In the genomic region with DNA sequence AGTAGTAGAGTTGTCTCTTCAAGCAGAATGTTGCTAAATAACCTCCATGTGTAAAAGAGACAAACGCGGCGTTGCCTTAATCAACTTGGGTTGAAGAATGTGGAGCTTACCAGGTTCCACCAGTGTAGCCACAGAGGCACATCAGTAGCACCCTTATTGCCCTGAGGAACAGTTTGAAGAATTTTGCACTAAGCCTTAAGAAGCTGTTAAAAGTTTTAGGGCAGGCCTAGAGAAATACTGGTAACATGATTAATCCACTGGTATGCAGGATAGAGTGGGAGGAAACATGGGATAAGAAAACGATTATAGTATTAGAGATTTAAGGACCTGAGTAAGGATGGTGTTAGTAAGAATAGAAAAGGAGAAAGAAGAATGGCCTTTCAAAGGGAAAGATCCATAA, we compare ENCODE assay signal across 1 cellular context.
TF ChIP-seq lines count a peak whose summit lies in the region.

No MANE protein-coding gene starts in this region.

TF ChIP-seq in GM12878, 131 proteins besides CTCF, POLR2A, EP300 and RAD21 (continued from another document):
- TF ChIP-seq, protein P1, sequence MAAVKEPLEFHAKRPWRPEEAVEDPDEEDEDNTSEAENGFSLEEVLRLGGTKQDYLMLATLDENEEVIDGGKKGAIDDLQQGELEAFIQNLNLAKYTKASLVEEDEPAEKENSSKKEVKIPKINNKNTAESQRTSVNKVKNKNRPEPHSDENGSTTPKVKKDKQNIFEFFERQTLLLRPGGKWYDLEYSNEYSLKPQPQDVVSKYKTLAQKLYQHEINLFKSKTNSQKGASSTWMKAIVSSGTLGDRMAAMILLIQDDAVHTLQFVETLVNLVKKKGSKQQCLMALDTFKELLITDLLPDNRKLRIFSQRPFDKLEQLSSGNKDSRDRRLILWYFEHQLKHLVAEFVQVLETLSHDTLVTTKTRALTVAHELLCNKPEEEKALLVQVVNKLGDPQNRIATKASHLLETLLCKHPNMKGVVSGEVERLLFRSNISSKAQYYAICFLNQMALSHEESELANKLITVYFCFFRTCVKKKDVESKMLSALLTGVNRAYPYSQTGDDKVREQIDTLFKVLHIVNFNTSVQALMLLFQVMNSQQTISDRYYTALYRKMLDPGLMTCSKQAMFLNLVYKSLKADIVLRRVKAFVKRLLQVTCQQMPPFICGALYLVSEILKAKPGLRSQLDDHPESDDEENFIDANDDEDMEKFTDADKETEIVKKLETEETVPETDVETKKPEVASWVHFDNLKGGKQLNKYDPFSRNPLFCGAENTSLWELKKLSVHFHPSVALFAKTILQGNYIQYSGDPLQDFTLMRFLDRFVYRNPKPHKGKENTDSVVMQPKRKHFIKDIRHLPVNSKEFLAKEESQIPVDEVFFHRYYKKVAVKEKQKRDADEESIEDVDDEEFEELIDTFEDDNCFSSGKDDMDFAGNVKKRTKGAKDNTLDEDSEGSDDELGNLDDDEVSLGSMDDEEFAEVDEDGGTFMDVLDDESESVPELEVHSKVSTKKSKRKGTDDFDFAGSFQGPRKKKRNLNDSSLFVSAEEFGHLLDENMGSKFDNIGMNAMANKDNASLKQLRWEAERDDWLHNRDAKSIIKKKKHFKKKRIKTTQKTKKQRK (IDR thresholded peaks at IDR 0.05; ENCODE audit: low read depth, low read length), result no peak
